28 cellular contexts compared by ENCODE assay signal in the genomic region with DNA sequence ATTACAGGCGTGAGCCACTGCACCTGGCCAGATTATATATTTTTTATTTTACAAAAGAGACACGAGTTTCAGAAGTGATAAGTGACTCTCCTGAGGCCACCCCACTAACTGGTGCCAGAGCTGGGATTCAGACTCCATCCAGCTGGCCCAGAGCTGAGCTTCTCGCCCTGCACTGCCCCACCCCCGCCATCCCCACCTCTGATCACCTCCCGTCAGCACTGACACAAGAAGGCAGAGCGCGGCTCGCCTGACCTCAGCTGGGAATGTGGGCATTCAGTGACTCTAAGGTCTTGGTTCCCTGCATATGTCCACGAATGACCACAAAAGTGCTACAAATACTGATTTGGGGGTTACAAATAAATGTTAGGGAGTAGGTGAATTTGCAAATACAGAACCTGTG. TPM values are rescaled to one million over a fixed set of nuclear protein-coding genes. Genes with fewer than 3 reads are reported as not detected.
"Had no signal": no experiment of that assay in that cellular context is flagged by ENCODE, and none has a peak within 500 bp of the region (broad histone marks: within the 10 kb centered on the region; RNA-seq: fewer than 3 reads in every experiment).

No MANE protein-coding gene starts in this region.

- H3K4me1 Mint-ChIP-seq: activated CD4-positive, alpha-beta memory T cell treated with anti-CD3 and anti-CD28 coated beads, Interleukin-2, amount 10 ng/mL, durations not matched to agents 7 days and 5 days; activated naive CD4-positive, alpha-beta T cell treated with anti-CD3 and anti-CD28 coated beads, Interleukin-2, amount 10 ng/mL, durations not matched to agents 7 days and 5 days; activated naive CD8-positive, alpha-beta T cell treated with anti-CD3 and anti-CD28 coated beads for 36 hours; activated T-helper 17 cell treated with anti-CD3 and anti-CD28 coated beads, Interleukin-2, amount 50 U/mL, for 72 hours had no signal

- ATAC-seq: activated T-helper 17 cell treated with anti-CD3 and anti-CD28 coated beads, Interleukin-2, amount 50 U/mL, for 72 hours; T-helper 17 cell had no signal

- H3K4me3 Mint-ChIP-seq: activated CD4-positive, alpha-beta memory T cell treated with anti-CD3 and anti-CD28 coated beads, Interleukin-2, amount 10 ng/mL, durations not matched to agents 7 days and 5 days; activated naive CD4-positive, alpha-beta T cell treated with anti-CD3 and anti-CD28 coated beads, Interleukin-2, amount 10 ng/mL, durations not matched to agents 7 days and 5 days; activated naive CD8-positive, alpha-beta T cell treated with anti-CD3 and anti-CD28 coated beads for 36 hours; activated T-helper 17 cell treated with anti-CD3 and anti-CD28 coated beads, Interleukin-2, amount 50 U/mL, for 72 hours; T-helper 17 cell had no signal

- H3K9ac ChIP-seq: KMS-11 had no signal

- H3K4me3 ChIP-seq: breast epithelium, colonic mucosa, Peyer's patch had no signal

- H3K36me3 Mint-ChIP-seq: activated naive CD4-positive, alpha-beta T cell treated with anti-CD3 and anti-CD28 coated beads, Interleukin-2, amount 10 ng/mL, durations not matched to agents 7 days and 5 days; activated naive CD8-positive, alpha-beta T cell treated with anti-CD3 and anti-CD28 coated beads for 36 hours had no signal

- H3K27ac Mint-ChIP-seq: activated CD4-positive, alpha-beta memory T cell treated with anti-CD3 and anti-CD28 coated beads, Interleukin-2, amount 10 ng/mL, durations not matched to agents 7 days and 5 days; activated naive CD4-positive, alpha-beta T cell treated with anti-CD3 and anti-CD28 coated beads, Interleukin-2, amount 10 ng/mL, durations not matched to agents 7 days and 5 days; activated naive CD8-positive, alpha-beta T cell treated with anti-CD3 and anti-CD28 coated beads for 36 hours; activated T-helper 17 cell treated with anti-CD3 and anti-CD28 coated beads, Interleukin-2, amount 50 U/mL, for 72 hours; T-helper 17 cell had no signal

- H3K4me1 ChIP-seq: colonic mucosa, Peyer's patch had no signal

- DNase-seq: activated CD4-positive, alpha-beta memory T cell treated with anti-CD3 and anti-CD28 coated beads, Interleukin-2, amount 10 ng/mL, durations not matched to agents 7 days and 5 days; activated CD4-positive, alpha-beta T cell treated with anti-CD3 and anti-CD28 coated beads, Interleukin-2, amount 50 U/mL, for 1 hour; activated CD4-positive, CD25-positive, alpha-beta regulatory T cell; activated gamma-delta T cell treated with Interleukin-2 at 50 U/mL for 16 hours; activated naive CD4-positive, alpha-beta T cell treated with anti-CD3 and anti-CD28 coated beads, Interleukin-2, amount 10 ng/mL, durations not matched to agents 7 days and 5 days; activated naive CD8-positive, alpha-beta T cell treated with anti-CD3 and anti-CD28 coated beads for 36 hours; activated T-cell treated with anti-CD3 and anti-CD28 coated beads for 4 hours; activated T-cell treated with anti-CD3 and anti-CD28 coated beads, Interleukin-2, amount 50 U/mL, for 48 hours; aorta; caudate nucleus; colonic mucosa; MV-4-11; NCI-H1092 treated with DMSO at 0.1 percent for 48 hours; NCI-H1417 treated with DMSO at 0.1 percent for 48 hours; NCI-H1694; NCI-H2029; NCI-H2107; NCI-H345; NCI-H774; NK-92 treated with Interleukin-12 subunit alpha and Interleukin-12 subunit beta, amount 100 ng/mL, for 24 hours; Peyer's patch; SIG-M5; T-helper 17 cell; T-helper 9 cell had no signal

- H3K27ac ChIP-seq: breast epithelium, colonic mucosa, KMS-11, Peyer's patch had no signal

- H3K9me3 ChIP-seq: breast epithelium, colonic mucosa, Peyer's patch had no signal

- H3K4me2 ChIP-seq: KMS-11 had no signal

- H3K36me3 ChIP-seq: breast epithelium, colonic mucosa, Peyer's patch had no signal

- H3K9me3 Mint-ChIP-seq: activated CD4-positive, alpha-beta memory T cell treated with anti-CD3 and anti-CD28 coated beads, Interleukin-2, amount 10 ng/mL, durations not matched to agents 7 days and 5 days; activated naive CD4-positive, alpha-beta T cell treated with anti-CD3 and anti-CD28 coated beads, Interleukin-2, amount 10 ng/mL, durations not matched to agents 7 days and 5 days; activated naive CD8-positive, alpha-beta T cell treated with anti-CD3 and anti-CD28 coated beads for 36 hours had no signal

- H3K27me3 Mint-ChIP-seq: activated CD4-positive, alpha-beta memory T cell treated with anti-CD3 and anti-CD28 coated beads, Interleukin-2, amount 10 ng/mL, durations not matched to agents 7 days and 5 days; activated naive CD8-positive, alpha-beta T cell treated with anti-CD3 and anti-CD28 coated beads for 36 hours had no signal

- H3K27me3 ChIP-seq: breast epithelium, colonic mucosa, Peyer's patch had no signal

RNA-seq across cellular contexts. Expression of gene GALNT15, which starts 56.1 kb away (rescaled TPM):
- total RNA-seq: activated CD4-positive, alpha-beta memory T cell treated with anti-CD3 and anti-CD28 coated beads, Interleukin-2, amount 10 ng/mL, durations not matched to agents 7 days and 5 days; activated CD8-positive, alpha-beta memory T cell treated with anti-CD3 and anti-CD28 coated beads for 36 hours; activated naive CD8-positive, alpha-beta T cell treated with anti-CD3 and anti-CD28 coated beads for 36 hours had no signal
